Comparison of ENCODE assay signal across 15 cellular contexts in genomic region chr3:123084738-123085237, GRCh38. TPM values are rescaled to one million over a fixed set of nuclear protein-coding genes. Genes with fewer than 3 reads are reported as not detected.
DNase-seq lines count a peak whose midpoint lies in the region; ATAC-seq and TF ChIP-seq lines count a peak whose summit lies in the region.
"Had no signal": no experiment of that assay in that cellular context is flagged by ENCODE, and none has a peak within 500 bp of the region (broad histone marks: within the 10 kb centered on the region; RNA-seq: fewer than 3 reads in every experiment).

No MANE protein-coding gene starts in this region.

- 44% methylated on average over 6 of the region's 6 CpGs for WGBS in esophagus muscularis mucosa

- H3K4me1 ChIP-seq in Peyer's patch (peaks cover 0 to 29% (median 0%) of the 10 kb centered on the region in 4 donors), esophagus muscularis mucosa (peaks cover 64 to 92% (median 84%) of the 10 kb centered on the region in 4 donors)

- no peak for ATAC-seq in HG02973 (IDR thresholded peaks at IDR 0.05; ENCODE audit: unreplicated experiment)
- ATAC-seq in GM19351 (IDR thresholded peaks at IDR 0.05; ENCODE audit: unreplicated experiment): no peak

- H3K36me3 Mint-ChIP-seq in nephron (ENCODE audit: low read depth): no peaks in the 10 kb centered on the region
- H3K36me3 Mint-ChIP-seq: mesothelial cell of epicardium had no signal

- DNase-seq in EL: peak; percentile 30
- DNase-seq in Peyer's patch: no peak
- DNase-seq in esophagus muscularis mucosa (ENCODE audit: extremely low spot score): no peak
- DNase-seq in NCI-H2227 treated with DMSO at 0.1 percent for 48 hours (lab: John Stamatoyannopoulos, UW): no peak
- no peak for DNase-seq in HT-29 (ENCODE audit: low spot score)
- DNase-seq: activated CD4-positive, alpha-beta T cell treated with anti-CD3 and anti-CD28 coated beads, Interleukin-2, amount 50 U/mL, for 4 hours; activated naive CD4-positive, alpha-beta T cell treated with anti-CD3 and anti-CD28 coated beads for 36 hours; cortex of kidney; MM.1S had no signal

- H3K4me1 Mint-ChIP-seq in nephron: peaks cover 79% of the 10 kb centered on the region

- H3K27ac Mint-ChIP-seq in nephron: peak overlapping the region; percentile 67 to 94 (median 85)
- H3K27ac Mint-ChIP-seq: activated naive CD4-positive, alpha-beta T cell treated with anti-CD3 and anti-CD28 coated beads for 36 hours had no signal

- H3K27ac ChIP-seq in Peyer's patch (peak overlapping the region in 3 of 4 donors; percentile 6 to 30 (median 20)), esophagus muscularis mucosa (replicated peaks in 1 of 4) (peak overlapping the region; percentile 46 to 71 (median 65))

- H3K9me3 ChIP-seq in Peyer's patch (no peaks in the 10 kb centered on the region), esophagus muscularis mucosa (no peaks in the 10 kb centered on the region)

- H3K36me3 ChIP-seq in Peyer's patch (no peaks in the 10 kb centered on the region), esophagus muscularis mucosa (no peaks in the 10 kb centered on the region)

- no peak overlapping the region for H3K4me3 ChIP-seq in Peyer's patch
- H3K4me3 ChIP-seq in esophagus muscularis mucosa: no peak overlapping the region

- intact Hi-C loops in esophagus muscularis mucosa (cut with DNase I): no loop called here

- no peaks in the 10 kb centered on the region for H3K27me3 ChIP-seq in Peyer's patch
- H3K27me3 ChIP-seq in esophagus muscularis mucosa: no peaks in the 10 kb centered on the region

- H3K27me3 Mint-ChIP-seq in nephron (ENCODE audit: low read depth): no peaks in the 10 kb centered on the region

- H3K9me3 Mint-ChIP-seq in nephron: no peaks in the 10 kb centered on the region
- H3K9me3 Mint-ChIP-seq: activated naive CD4-positive, alpha-beta T cell treated with anti-CD3 and anti-CD28 coated beads for 36 hours; CD14-positive monocyte; mesothelial cell of epicardium had no signal

- TF ChIP-seq CTCF in Peyer's patch (IDR thresholded peaks at IDR 0.05): no peak
- no peak for TF ChIP-seq CTCF in esophagus muscularis mucosa (IDR thresholded peaks at IDR 0.05)
- no peak for TF ChIP-seq CTCF in nephron (IDR thresholded peaks at IDR 0.05; ENCODE audit: unreplicated experiment in 3 of 3)

- no peak for TF ChIP-seq EP300 in esophagus muscularis mucosa (IDR thresholded peaks at IDR 0.05)

- peak overlapping the region in 2 of 3 experiments; percentile 4 to 16 for H3K4me3 Mint-ChIP-seq in nephron
- H3K4me3 Mint-ChIP-seq: activated naive CD4-positive, alpha-beta T cell treated with anti-CD3 and anti-CD28 coated beads for 36 hours; CD14-positive monocyte; mesothelial cell of epicardium had no signal

- TF ChIP-seq POLR2A in Peyer's patch (IDR thresholded peaks at IDR 0.05) (no peak), esophagus muscularis mucosa (IDR thresholded peaks at IDR 0.05; ENCODE audit: low read depth) (no peak)

RNA-seq across cellular contexts. Expression of gene PDIA5, which starts 18.0 kb away (rescaled TPM):
- total RNA-seq in Peyer's patch (10 to 100 TPM; 13.7 to 63.5 (median 19.4) TPM), esophagus muscularis mucosa (10 to 100 TPM; 12.5 to 16.4 (median 15.1) TPM)
- total RNA-seq in HT-29 (2014; rRNA removed; shearing (Covaris generic)): 18.5 and 22.8 TPM in 2 replicates

RNA-seq across cellular contexts. Expression of gene SEMA5B, which starts 57.2 kb away (rescaled TPM):
- 1 to 10 TPM in 2 of 4 donors, under 1 TPM in 1, not detected in 1; 0.54 to 6.8 (median 2.5) TPM for total RNA-seq in Peyer's patch
- total RNA-seq in esophagus muscularis mucosa: 1 to 10 TPM in 1 of 4 donors, under 1 TPM in 3; under 0.01 to 1.6 (median 0.34) TPM
- total RNA-seq in HT-29 (2014; rRNA removed; shearing (Covaris generic)): not detected in 2 replicates
- total RNA-seq: activated naive CD4-positive, alpha-beta T cell treated with anti-CD3 and anti-CD28 coated beads for 36 hours; SK-MEL-5 had no signal
